In the genomic region with DNA sequence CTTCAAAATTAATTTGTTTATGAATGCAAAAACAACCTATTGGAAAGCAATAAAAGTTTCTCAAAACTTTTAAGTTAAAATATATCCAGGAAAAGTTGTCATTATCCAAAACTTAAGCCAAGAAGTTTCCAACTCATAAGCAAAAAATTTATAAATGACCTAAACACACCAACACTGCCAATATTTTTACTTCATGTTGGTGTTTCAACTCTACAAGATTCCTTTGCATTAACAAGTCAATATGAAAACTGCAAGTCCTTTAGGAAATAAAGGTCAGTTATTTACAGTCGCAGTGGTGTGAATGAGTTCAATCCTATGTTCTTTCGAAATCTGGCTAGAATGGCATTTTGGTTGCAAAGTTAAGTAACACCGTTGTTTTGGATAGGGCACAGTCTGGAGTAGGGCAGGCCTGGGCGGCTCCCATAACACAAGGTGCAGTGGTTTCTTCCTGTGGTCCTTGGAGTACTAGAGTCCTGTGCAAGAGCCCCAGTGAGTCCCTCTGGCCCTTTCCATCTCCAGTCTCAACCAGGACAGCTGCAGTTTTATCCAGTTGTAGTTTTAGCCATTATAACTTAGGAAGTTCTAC, we compare ENCODE assay signal across 2 cellular contexts.
TF ChIP-seq lines count a peak whose summit lies in the region.

No MANE protein-coding gene starts in this region.

TF ChIP-seq in SK-N-SH, 30 proteins besides CTCF, POLR2A, EP300 and RAD21 (continued from another document):
- TF ChIP-seq, protein P1, sequence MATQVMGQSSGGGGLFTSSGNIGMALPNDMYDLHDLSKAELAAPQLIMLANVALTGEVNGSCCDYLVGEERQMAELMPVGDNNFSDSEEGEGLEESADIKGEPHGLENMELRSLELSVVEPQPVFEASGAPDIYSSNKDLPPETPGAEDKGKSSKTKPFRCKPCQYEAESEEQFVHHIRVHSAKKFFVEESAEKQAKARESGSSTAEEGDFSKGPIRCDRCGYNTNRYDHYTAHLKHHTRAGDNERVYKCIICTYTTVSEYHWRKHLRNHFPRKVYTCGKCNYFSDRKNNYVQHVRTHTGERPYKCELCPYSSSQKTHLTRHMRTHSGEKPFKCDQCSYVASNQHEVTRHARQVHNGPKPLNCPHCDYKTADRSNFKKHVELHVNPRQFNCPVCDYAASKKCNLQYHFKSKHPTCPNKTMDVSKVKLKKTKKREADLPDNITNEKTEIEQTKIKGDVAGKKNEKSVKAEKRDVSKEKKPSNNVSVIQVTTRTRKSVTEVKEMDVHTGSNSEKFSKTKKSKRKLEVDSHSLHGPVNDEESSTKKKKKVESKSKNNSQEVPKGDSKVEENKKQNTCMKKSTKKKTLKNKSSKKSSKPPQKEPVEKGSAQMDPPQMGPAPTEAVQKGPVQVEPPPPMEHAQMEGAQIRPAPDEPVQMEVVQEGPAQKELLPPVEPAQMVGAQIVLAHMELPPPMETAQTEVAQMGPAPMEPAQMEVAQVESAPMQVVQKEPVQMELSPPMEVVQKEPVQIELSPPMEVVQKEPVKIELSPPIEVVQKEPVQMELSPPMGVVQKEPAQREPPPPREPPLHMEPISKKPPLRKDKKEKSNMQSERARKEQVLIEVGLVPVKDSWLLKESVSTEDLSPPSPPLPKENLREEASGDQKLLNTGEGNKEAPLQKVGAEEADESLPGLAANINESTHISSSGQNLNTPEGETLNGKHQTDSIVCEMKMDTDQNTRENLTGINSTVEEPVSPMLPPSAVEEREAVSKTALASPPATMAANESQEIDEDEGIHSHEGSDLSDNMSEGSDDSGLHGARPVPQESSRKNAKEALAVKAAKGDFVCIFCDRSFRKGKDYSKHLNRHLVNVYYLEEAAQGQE (IDR thresholded peaks at IDR 0.05; ENCODE audit: low read depth, low read length), result no peak
- TF ChIP-seq JUND (IDR thresholded peaks at IDR 0.05) (no peak), TAF1 (IDR thresholded peaks at IDR 0.05; ENCODE audit: borderline replicate concordance, low read depth, low read length) (no peak), TCF12 (IDR thresholded peaks at IDR 0.05) (no peak), EZH2phosphoT487 (IDR thresholded peaks at IDR 0.05; ENCODE audit: borderline replicate concordance, low read depth) (no peak), TEAD4 (IDR thresholded peaks at IDR 0.05; ENCODE audit: borderline replicate concordance, insufficient read depth) (no peak), MXI1 (IDR thresholded peaks at IDR 0.05; ENCODE audit: low read depth, low read length) (no peak)
TF ChIP-seq in SK-N-SH: peak in this region for 0.

TF ChIP-seq in SK-N-SH treated with all-trans-retinoic acid at 6 μM for 48 hours, 23 proteins besides CTCF, POLR2A, EP300 and RAD21 (continued from another document):
- TF ChIP-seq POU6F1 (CRISPR knock-in tag; IDR thresholded peaks at IDR 0.05; ENCODE audit: borderline replicate concordance, low read depth) (no peak), RARB (CRISPR knock-in tag; IDR thresholded peaks at IDR 0.05) (no peak), ARNTL (CRISPR knock-in tag; IDR thresholded peaks at IDR 0.05; ENCODE audit: borderline replicate concordance, low read depth) (no peak), SNAI2 (CRISPR knock-in tag; IDR thresholded peaks at IDR 0.05) (no peak), OSR1 (CRISPR knock-in tag; IDR thresholded peaks at IDR 0.05) (no peak), ZFP30 (CRISPR knock-in tag; IDR thresholded peaks at IDR 0.05) (no peak), ZFP3 (CRISPR knock-in tag; IDR thresholded peaks at IDR 0.05) (no peak), CSRNP3 (CRISPR knock-in tag; IDR thresholded peaks at IDR 0.05) (no peak), TOX (CRISPR knock-in tag; IDR thresholded peaks at IDR 0.05; ENCODE audit: borderline replicate concordance) (no peak), GLIS3 (CRISPR knock-in tag; IDR thresholded peaks at IDR 0.05) (no peak), CSDC2 (CRISPR knock-in tag; IDR thresholded peaks at IDR 0.05) (no peak), TCF4 (CRISPR knock-in tag; IDR thresholded peaks at IDR 0.05; ENCODE audit: borderline replicate concordance) (no peak)
- TF ChIP-seq, protein P2, sequence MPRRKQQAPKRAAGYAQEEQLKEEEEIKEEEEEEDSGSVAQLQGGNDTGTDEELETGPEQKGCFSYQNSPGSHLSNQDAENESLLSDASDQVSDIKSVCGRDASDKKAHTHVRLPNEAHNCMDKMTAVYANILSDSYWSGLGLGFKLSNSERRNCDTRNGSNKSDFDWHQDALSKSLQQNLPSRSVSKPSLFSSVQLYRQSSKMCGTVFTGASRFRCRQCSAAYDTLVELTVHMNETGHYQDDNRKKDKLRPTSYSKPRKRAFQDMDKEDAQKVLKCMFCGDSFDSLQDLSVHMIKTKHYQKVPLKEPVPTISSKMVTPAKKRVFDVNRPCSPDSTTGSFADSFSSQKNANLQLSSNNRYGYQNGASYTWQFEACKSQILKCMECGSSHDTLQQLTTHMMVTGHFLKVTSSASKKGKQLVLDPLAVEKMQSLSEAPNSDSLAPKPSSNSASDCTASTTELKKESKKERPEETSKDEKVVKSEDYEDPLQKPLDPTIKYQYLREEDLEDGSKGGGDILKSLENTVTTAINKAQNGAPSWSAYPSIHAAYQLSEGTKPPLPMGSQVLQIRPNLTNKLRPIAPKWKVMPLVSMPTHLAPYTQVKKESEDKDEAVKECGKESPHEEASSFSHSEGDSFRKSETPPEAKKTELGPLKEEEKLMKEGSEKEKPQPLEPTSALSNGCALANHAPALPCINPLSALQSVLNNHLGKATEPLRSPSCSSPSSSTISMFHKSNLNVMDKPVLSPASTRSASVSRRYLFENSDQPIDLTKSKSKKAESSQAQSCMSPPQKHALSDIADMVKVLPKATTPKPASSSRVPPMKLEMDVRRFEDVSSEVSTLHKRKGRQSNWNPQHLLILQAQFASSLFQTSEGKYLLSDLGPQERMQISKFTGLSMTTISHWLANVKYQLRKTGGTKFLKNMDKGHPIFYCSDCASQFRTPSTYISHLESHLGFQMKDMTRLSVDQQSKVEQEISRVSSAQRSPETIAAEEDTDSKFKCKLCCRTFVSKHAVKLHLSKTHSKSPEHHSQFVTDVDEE (CRISPR knock-in tag; IDR thresholded peaks at IDR 0.05), result no peak
